8 cellular contexts compared by ENCODE assay signal in the genomic region with DNA sequence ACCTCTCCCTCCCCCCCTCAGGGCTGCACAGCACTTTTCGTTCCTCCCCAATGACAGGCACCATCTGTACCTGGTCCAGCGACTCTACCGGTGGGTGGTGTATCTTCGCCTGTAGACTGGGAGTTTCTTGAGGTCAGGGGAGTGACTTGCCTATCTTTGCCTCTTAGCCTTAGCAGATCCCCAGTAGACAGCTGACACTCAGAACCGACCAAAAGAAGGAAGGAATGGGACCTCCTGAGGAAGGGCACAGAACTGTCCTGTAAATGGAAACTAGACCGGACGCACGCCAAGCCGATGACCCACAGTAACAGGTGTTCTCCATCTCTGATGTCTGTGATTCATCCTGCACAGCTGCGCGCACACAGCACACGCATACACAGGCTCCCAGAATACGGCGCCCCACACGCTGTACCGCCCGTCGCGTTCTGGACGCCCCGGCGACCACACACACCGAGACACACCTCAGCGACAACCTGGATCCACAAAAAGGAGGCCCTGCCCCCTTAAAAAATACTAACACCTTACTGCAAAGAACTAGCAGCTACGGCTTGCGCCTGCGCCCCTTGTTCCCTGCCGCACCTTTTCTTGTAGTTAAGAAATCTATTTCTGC. TPM values are rescaled to one million over a fixed set of nuclear protein-coding genes. Genes with fewer than 3 reads are reported as not detected.
A peak's percentile ranks its signal among the peaks of the same experiment; 100 is the strongest.
DNase-seq lines count a peak whose midpoint lies in the region; ATAC-seq, FAIRE-seq and TF ChIP-seq lines count a peak whose summit lies in the region.

No MANE protein-coding gene starts in this region.

- no peaks in the 10 kb centered on the region for H3K9me1 ChIP-seq in keratinocyte (ENCODE audit: control insufficient read depth, extremely low read depth, insufficient read depth, low read length)

- no peaks in the 10 kb centered on the region; the same call in 1 of the 2 replicates for H3K36me3 ChIP-seq in HUES48 (ENCODE audit: control insufficient read depth, insufficient read depth, low read length)
- no peaks in the 10 kb centered on the region for H3K36me3 ChIP-seq in brain microvascular endothelial cell (replicated peaks)
- H3K36me3 ChIP-seq in keratinocyte (ENCODE audit: control insufficient read depth in 2 of 2, extremely low read depth in 1 of 2, insufficient read depth in 2 of 2, low read length in 2 of 2), result no peaks in the 10 kb centered on the region

- H3K27me3 ChIP-seq in HUES48 (ENCODE audit: control insufficient read depth, insufficient read depth, low read length), result no peaks in the 10 kb centered on the region
- peaks cover 34% of the 10 kb centered on the region for H3K27me3 ChIP-seq in brain microvascular endothelial cell (replicated peaks)
- H3K27me3 ChIP-seq in keratinocyte (ENCODE audit: control insufficient read depth, extremely low read depth, insufficient read depth, low read length), result peaks cover 29% of the 10 kb centered on the region

- H3K4me3 ChIP-seq in HUES48 (ENCODE audit: low read depth, low read length), result peak overlapping the region; percentile 75
- H3K4me3 ChIP-seq in brain microvascular endothelial cell (ENCODE audit: low read depth, low read length), result peak overlapping the region; percentile 54
- H3K4me3 ChIP-seq in keratinocyte (ENCODE audit: control insufficient read depth in 2 of 3, extremely low read depth in 1 of 3, insufficient read depth in 2 of 3, low read depth in 1 of 3, low read length in 3 of 3), result peak overlapping the region; percentile 57 to 70 (median 67)

- H3K27ac ChIP-seq in HUES48 (ENCODE audit: low read depth, low read length), result no peak overlapping the region
- no peak overlapping the region for H3K27ac ChIP-seq in brain microvascular endothelial cell
- H3K27ac ChIP-seq in keratinocyte (ENCODE audit: control insufficient read depth, insufficient read depth, low read length), result no peak overlapping the region

- H4K20me1 ChIP-seq in keratinocyte (ENCODE audit: control insufficient read depth, extremely low read depth, insufficient read depth, low read length), result no peaks in the 10 kb centered on the region

- dilution Hi-C loops in keratinocyte (cut with MboI; ENCODE audit: extremely low pct_ligation_motif_present, low sequenced_read_pairs), result no loop called here

- H3K9me3 ChIP-seq in HUES48 (ENCODE audit: control insufficient read depth, insufficient read depth, low read length), result peaks cover 4% of the 10 kb centered on the region; the same call in 1 of the 2 replicates
- peaks cover 2% of the 10 kb centered on the region for H3K9me3 ChIP-seq in keratinocyte (ENCODE audit: control insufficient read depth, low read depth, low read length)

- peak overlapping the region; percentile 68 for H2AFZ ChIP-seq in keratinocyte (ENCODE audit: control insufficient read depth, low read length)

- in situ Hi-C loops in brain microvascular endothelial cell (cut with HindIII; ENCODE audit: low pct_ligation_motif_present, low sequenced_read_pairs), result no loop called here

- TF ChIP-seq CTCF in brain microvascular endothelial cell (IDR thresholded peaks at IDR 0.05; ENCODE audit: low read depth, low read length, missing control alignments) (no peak), keratinocyte (optimal IDR thresholded peaks at IDR 0.05 in 1 of 3, IDR thresholded peaks at IDR 0.05 in 1 of 3, conservative IDR thresholded peaks at IDR 0.05 in 1 of 3; ENCODE audit: extremely low read depth in 1 of 3, insufficient read depth in 2 of 3, low read length in 3 of 3) (no peak)

- DNase-seq in Daoy (ENCODE audit: low read depth) (peak; percentile 76), SW480 (ENCODE audit: low spot score) (peak; percentile 83), brain microvascular endothelial cell (no peak), keratinocyte (ENCODE audit: low read depth, low spot score) (no peak), NCI-H446 treated with DMSO at 0.1 percent for 48 hours (lab: John Stamatoyannopoulos, UW) (no peak)
- peak; percentile 25 to 38 for DNase-seq in stimulated activated CD4-positive, alpha-beta T cell treated with anti-CD3 and anti-CD28 coated beads, Interleukin-1b, Interleukin-23, amount 100 ng/mL, for 4 hours (ENCODE audit: low read depth in 2 of 2)

- peaks cover 42% of the 10 kb centered on the region for H3K4me1 ChIP-seq in HUES48 (ENCODE audit: control insufficient read depth, insufficient read depth, low read length)
- H3K4me1 ChIP-seq in keratinocyte (ENCODE audit: control insufficient read depth, extremely low read depth, insufficient read depth, low read length), result peaks cover 14% of the 10 kb centered on the region

- FAIRE-seq in keratinocyte (lab: Jason Lieb, UNC), result peak; percentile 71

- H3K4me2 ChIP-seq in keratinocyte (ENCODE audit: control insufficient read depth, extremely low read depth, insufficient read depth, low read depth, low read length), result peak overlapping the region; percentile 63

- H3K9ac ChIP-seq in HUES48 (ENCODE audit: low read depth, low read length) (peak overlapping the region; percentile 48), keratinocyte (ENCODE audit: control insufficient read depth, extremely low read depth, insufficient read depth, low read length) (no peak overlapping the region)

- no peaks in the 10 kb centered on the region for H3K79me2 ChIP-seq in keratinocyte (ENCODE audit: control insufficient read depth, insufficient read depth, low read length)

- peak; percentile 73 for ATAC-seq in GM21423 (IDR thresholded peaks at IDR 0.05; ENCODE audit: unreplicated experiment)

RNA-seq across cellular contexts. Expression of gene TTC9, which starts 0.7 kb away (rescaled TPM):
- 2.6 and 3.1 TPM in 2 replicates for total RNA-seq in Daoy (2014; rRNA removed; shearing (Covaris generic))
- polyA plus RNA-seq in keratinocyte, result 0.50 to 0.85 TPM (median 0.59 TPM) in 3 replicates
- 1.9 TPM for polyA plus RNA-seq in keratinocyte (2011; ENCODE audit: low read depth)
- 0.90 and 1.4 TPM in 2 replicates for polyA plus RNA-seq in keratinocyte (2011; cell fraction: cytosol; rRNA removed)
- polyA plus RNA-seq in keratinocyte (2011; cell fraction: nucleus; rRNA removed), result 0.71 and 1.0 TPM in 2 replicates
- 0.69 and 2.9 TPM in 2 replicates for polyA plus RNA-seq in keratinocyte (2012; ENCODE audit: low replicate concordance)
- 0.43 to 0.98 TPM (median 0.58 TPM) in 3 replicates for polyA minus RNA-seq in keratinocyte
- polyA minus RNA-seq in keratinocyte (2011; cell fraction: cytosol; rRNA and poly(A)+ RNA removed), result 0.38 TPM
- polyA minus RNA-seq in keratinocyte (2011; cell fraction: nucleus; rRNA and poly(A)+ RNA removed), result 0.54 and 0.74 TPM in 2 replicates

RNA-seq across cellular contexts. Expression of gene MED6, which starts 40.6 kb away (rescaled TPM):
- 44.6 and 60.6 TPM in 2 replicates for total RNA-seq in Daoy (2014; rRNA removed; shearing (Covaris generic))
- polyA plus RNA-seq in keratinocyte, result 36.9 to 52.6 TPM (median 40.0 TPM) in 3 replicates
- polyA plus RNA-seq in keratinocyte (2011; ENCODE audit: low read depth), result 18.2 TPM
- 26.0 and 64.8 TPM in 2 replicates for polyA plus RNA-seq in keratinocyte (2011; cell fraction: cytosol; rRNA removed)
- 39.4 and 58.8 TPM in 2 replicates for polyA plus RNA-seq in keratinocyte (2011; cell fraction: nucleus; rRNA removed)
- 26.0 and 32.3 TPM in 2 replicates for polyA plus RNA-seq in keratinocyte (2012; ENCODE audit: low replicate concordance)
- 6.2 to 50.8 TPM (median 44.2 TPM) in 3 replicates for polyA minus RNA-seq in keratinocyte
- 11.1 TPM for polyA minus RNA-seq in keratinocyte (2011; cell fraction: cytosol; rRNA and poly(A)+ RNA removed)
- 19.5 and 37.3 TPM in 2 replicates for polyA minus RNA-seq in keratinocyte (2011; cell fraction: nucleus; rRNA and poly(A)+ RNA removed)

Comparison
In these comparisons a context has a peak if more than half of its experiments do, and no peak if none do; other contexts are left out.
1. DNase-seq: peak in Daoy (single experiment), SW480 (single experiment) and stimulated activated CD4-positive, alpha-beta T cell treated with anti-CD3 and anti-CD28 coated beads, Interleukin-1b, Interleukin-23, amount 100 ng/mL, for 4 hours (2 of 2); none in brain microvascular endothelial cell (single experiment), keratinocyte (single experiment) and NCI-H446 treated with DMSO at 0.1 percent for 48 hours (single experiment).
2. Peak in every context shown above with its lines, with median percentiles within 50 percentile points of each other: H3K4me3 ChIP-seq.